In the genomic region with DNA sequence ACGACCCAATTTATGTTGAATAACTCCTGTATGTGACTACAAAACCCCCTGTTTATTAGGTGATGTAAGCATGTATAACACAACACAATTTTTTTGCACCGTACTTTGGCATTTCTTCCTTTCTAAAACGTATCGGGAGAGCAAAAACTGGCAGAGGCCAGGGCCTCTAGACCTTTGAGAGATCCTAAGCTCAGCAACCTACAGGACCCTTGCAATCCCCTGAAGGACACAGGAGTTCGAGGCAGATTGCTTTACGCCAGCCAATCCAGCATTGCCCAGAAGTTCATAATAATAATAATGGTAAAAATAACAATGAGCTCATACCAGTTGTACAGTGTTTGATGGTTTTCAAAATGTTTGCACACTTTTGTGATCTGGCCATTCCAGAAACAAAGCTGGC, we compare ENCODE assay signal across 19 cellular contexts. TPM values are rescaled to one million over a fixed set of nuclear protein-coding genes. Genes with fewer than 3 reads are reported as not detected.
"Had no signal": no experiment of that assay in that cellular context is flagged by ENCODE, and none has a peak within 500 bp of the region (broad histone marks: within the 10 kb centered on the region; RNA-seq: fewer than 3 reads in every experiment).

No MANE protein-coding gene starts in this region.

- H3K4me3 ChIP-seq: body of pancreas, coronary artery, heart right ventricle, thoracic aorta had no signal

- DNase-seq: activated gamma-delta T cell treated with Interleukin-2 at 50 U/mL for 16 hours; activated T-cell treated with anti-CD3 and anti-CD28 coated beads, Interleukin-2, amount 50 U/mL, for 4 hours; amniotic stem cell; body of pancreas; central memory CD4-positive, alpha-beta T cell; effector CD4-positive, alpha-beta T cell; heart right ventricle; stimulated activated CD4-positive, alpha-beta T cell treated with anti-CD3 and anti-CD28 coated beads, Interleukin-2, amount 100 ng/mL, for 48 hours; T-helper 9 cell had no signal

- ATAC-seq: activated T-cell treated with anti-CD3 and anti-CD28 coated beads, Interleukin-2, amount 50 U/mL, for 4 hours; body of pancreas; heart right ventricle; left lobe of liver; stimulated activated naive CD8-positive, alpha-beta T cell treated with anti-CD3 and anti-CD28 coated beads, Interleukin-15, amount 100 ng/mL, for 72 hours had no signal

- H3K27ac Mint-ChIP-seq: nephron; stimulated activated naive CD8-positive, alpha-beta T cell treated with anti-CD3 and anti-CD28 coated beads, Interleukin-15, amount 100 ng/mL, for 72 hours had no signal

- FAIRE-seq: endothelial cell of umbilical vein, frontal cortex, islet of Langerhans had no signal

- H3K27ac ChIP-seq: body of pancreas, coronary artery, heart right ventricle, thoracic aorta had no signal

- H3K4me3 Mint-ChIP-seq: activated T-cell treated with anti-CD3 and anti-CD28 coated beads, Interleukin-2, amount 50 U/mL, for 4 hours had no signal

- H3K36me3 ChIP-seq: heart right ventricle, thoracic aorta had no signal

- H3K9me3 ChIP-seq: body of pancreas, heart right ventricle, thoracic aorta had no signal

RNA-seq across cellular contexts. Expression of gene NKX3-2, which starts 7.7 kb away (rescaled TPM):
- total RNA-seq: activated T-cell treated with anti-CD3 and anti-CD28 coated beads, Interleukin-2, amount 50 U/mL, for 4 hours; endothelial cell of umbilical vein; frontal cortex; heart right ventricle; left lobe of liver; pulmonary artery endothelial cell had no signal
- polyA plus RNA-seq: endothelial cell of umbilical vein, heart right ventricle, urinary bladder had no signal
